23 cellular contexts compared by ENCODE assay signal in the genomic region with DNA sequence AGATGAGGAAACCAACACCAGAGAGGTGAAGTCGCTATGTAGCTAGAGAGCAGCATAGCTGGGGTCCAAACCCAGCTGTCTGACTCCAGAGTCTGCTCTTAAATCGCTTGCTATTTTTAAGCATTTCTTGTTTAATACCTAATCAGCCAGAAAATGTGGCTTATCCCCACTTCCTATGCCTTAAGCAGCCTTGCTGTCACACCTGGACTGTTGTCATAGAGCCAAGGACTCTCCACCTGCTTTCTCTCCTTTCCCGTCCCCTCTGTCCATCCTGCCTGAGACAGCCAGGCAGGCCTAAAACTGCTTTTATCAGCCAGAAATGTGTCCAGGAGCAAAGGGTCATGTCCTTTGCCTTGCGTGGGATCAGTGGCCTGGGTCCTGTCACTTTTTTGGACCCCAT. TPM values are rescaled to one million over a fixed set of nuclear protein-coding genes. Genes with fewer than 3 reads are reported as not detected.
"Had no signal": no experiment of that assay in that cellular context is flagged by ENCODE, and none has a peak within 500 bp of the region (broad histone marks: within the 10 kb centered on the region; RNA-seq: fewer than 3 reads in every experiment).

No MANE protein-coding gene starts in this region.

- DNase-seq: IMR-90, Karpas-422, KG1, MG63, NCI-H1105, NCI-H1417, NCI-H1436 treated with DMSO at 0.1 percent for 48 hours, NCI-H1694, NCI-H187 treated with DMSO at 0.1 percent for 48 hours, NCI-H2081 treated with DMSO at 0.1 percent for 48 hours, NCI-H2171, NCI-H345, NCI-H446 treated with DMSO at 0.1 percent for 48 hours, NCI-H510A treated with DMSO at 0.1 percent for 48 hours, NCI-H526, NCI-H82, SHP77 treated with DMSO at 0.1 percent for 48 hours, SJCRH30, T-helper 1 cell had no signal

- ATAC-seq: HepG2, SK-N-SH treated with all-trans-retinoic acid at 6 μM for 48 hours had no signal

- FAIRE-seq: HepG2, RCC 7860 had no signal

RNA-seq across cellular contexts. Expression of gene EPHA8, which starts 28.3 kb away (rescaled TPM):
- total RNA-seq: HepG2, HT-29, IMR-90 had no signal
